Comparison of ENCODE assay signal across 29 cellular contexts in genomic region chr10:66365686-66366085, GRCh38.
"Had no signal": no experiment of that assay in that cellular context is flagged by ENCODE, and none has a peak within 500 bp of the region (broad histone marks: within the 10 kb centered on the region; RNA-seq: fewer than 3 reads in every experiment).

No MANE protein-coding gene starts in this region.

- DNase-seq: activated B cell treated with CpG ODN at 0.5 μM for 24 hours; activated CD4-positive, alpha-beta memory T cell treated with anti-CD3 and anti-CD28 coated beads for 36 hours; activated CD4-positive, alpha-beta T cell treated with anti-CD3 and anti-CD28 coated beads for 4 hours; activated CD4-positive, alpha-beta T cell treated with anti-CD3 and anti-CD28 coated beads, Interleukin-2, amount 50 U/mL, for 1 hour; activated CD4-positive, CD25-positive, alpha-beta regulatory T cell treated with anti-CD3 and anti-CD28 coated beads, Interleukin-2, amount 50 U/mL, for 72 hours; activated CD8-positive, alpha-beta memory T cell treated with anti-CD3 and anti-CD28 coated beads, Interleukin-2, amount 50 U/mL, for 4 hours; activated gamma-delta T cell treated with Interleukin-2 at 50 U/mL for 16 hours; activated naive CD4-positive, alpha-beta T cell treated with anti-CD3 and anti-CD28 coated beads for 36 hours; activated T-cell treated with anti-CD3 and anti-CD28 coated beads for 4 hours; activated T-cell treated with anti-CD3 and anti-CD28 coated beads, Interleukin-2, amount 50 U/mL, for 4 hours; anterior cingulate cortex; brain microvascular endothelial cell; NCI-H1048; NCI-H1105 treated with DMSO at 0.1 percent for 48 hours; NCI-H1436 treated with DMSO at 0.1 percent for 48 hours; NCI-H1694 treated with DMSO at 0.1 percent for 48 hours; NCI-H2029; NCI-H2171; NCI-H524 treated with DMSO at 0.1 percent for 48 hours; NK-92 treated with Interleukin-12 subunit alpha and Interleukin-12 subunit beta, amount 100 ng/mL, for 24 hours; Right ventricle myocardium superior; SW 1271; T-helper 1 cell; T-helper 2 cell; T-helper 9 cell had no signal

- FAIRE-seq: K562 had no signal

- H3K27me3 ChIP-seq: brain microvascular endothelial cell, cardiac muscle cell had no signal

- ATAC-seq: activated naive CD4-positive, alpha-beta T cell treated with anti-CD3 and anti-CD28 coated beads, Interleukin-2, amount 50 U/mL, for 72 hours; activated T-cell treated with anti-CD3 and anti-CD28 coated beads, Interleukin-2, amount 50 U/mL, for 4 hours; K562 had no signal

- H3K4me3 ChIP-seq: cardiac muscle cell, K562 had no signal

- H3K27ac ChIP-seq: brain microvascular endothelial cell, cardiac muscle cell, VCaP had no signal

- H3K36me3 ChIP-seq: brain microvascular endothelial cell, cardiac muscle cell had no signal
